14 cellular contexts compared by ENCODE assay signal in genomic region chr17:45128331-45128730, GRCh38. TPM values are rescaled to one million over a fixed set of nuclear protein-coding genes. Genes with fewer than 3 reads are reported as not detected.
DNase-seq lines count a peak whose midpoint lies in the region; FAIRE-seq and TF ChIP-seq lines count a peak whose summit lies in the region.
"Had no signal": no experiment of that assay in that cellular context is flagged by ENCODE, and none has a peak within 500 bp of the region (broad histone marks: within the 10 kb centered on the region; RNA-seq: fewer than 3 reads in every experiment).

No MANE protein-coding gene starts in this region.

- H3K4me1 ChIP-seq in NT2/D1 (ENCODE audit: insufficient read depth, insufficient read length) (peaks cover 49% of the 10 kb centered on the region), mesendoderm (ENCODE audit: control insufficient read depth, low read depth, low read length) (peaks cover 3% of the 10 kb centered on the region)

- H3K56ac ChIP-seq in mesendoderm (ENCODE audit: low read length), result peak overlapping the region; percentile 42

- no peak for DNase-seq in NT2/D1 (ENCODE audit: low read depth, low spot score)
- no peak for DNase-seq in coronary artery (ENCODE audit: low spot score)
- DNase-seq in mesendoderm, result no peak
- no peak for DNase-seq in NCI-H1930 (lab: John Stamatoyannopoulos, UW)
- no peak for DNase-seq in SK-N-DZ (ENCODE audit: low spot score)
- DNase-seq in GM03348 (ENCODE audit: low spot score), result no peak
- no peak for DNase-seq in HTR-8/SVneo (ENCODE audit: insufficient read length, low spot score)
- DNase-seq: activated CD8-positive, alpha-beta memory T cell treated with anti-CD3 and anti-CD28 coated beads, Interleukin-2, amount 10 ng/mL, durations not matched to agents 7 days and 5 days; effector CD8-positive, alpha-beta T cell; midbrain; OCI-M1; spleen had no signal

- no peak overlapping the region for H3K4me3 ChIP-seq in NT2/D1 (ENCODE audit: insufficient read length, low read depth)
- H3K4me3 ChIP-seq in coronary artery, result peak overlapping the region; percentile 55
- H3K4me3 ChIP-seq in mesendoderm (ENCODE audit: low read length), result no peak overlapping the region
- H3K4me3 ChIP-seq: spleen had no signal

- no peak overlapping the region for H3K4me2 ChIP-seq in mesendoderm (ENCODE audit: low read length)

- no peak overlapping the region for H3K4ac ChIP-seq in mesendoderm (ENCODE audit: low read depth, low read length)

- no peak overlapping the region for H2AK5ac ChIP-seq in mesendoderm (ENCODE audit: low read length)

- H3K18ac ChIP-seq in mesendoderm (ENCODE audit: low read length), result no peak overlapping the region

- no peaks in the 10 kb centered on the region for H3K27me3 ChIP-seq in NT2/D1 (ENCODE audit: insufficient read depth, insufficient read length)
- no peaks in the 10 kb centered on the region for H3K27me3 ChIP-seq in mesendoderm (ENCODE audit: insufficient read depth, low read length, poor library complexity)
- H3K27me3 ChIP-seq: spleen had no signal

- no peak for FAIRE-seq in HTR-8/SVneo (lab: Jason Lieb, UNC)
- FAIRE-seq: GM18507 had no signal

- no peaks in the 10 kb centered on the region for H3K79me2 ChIP-seq in mesendoderm (ENCODE audit: control insufficient read depth, insufficient read depth, low read length)

- H3K27ac ChIP-seq in coronary artery (peak overlapping the region; percentile 88 to 92), mesendoderm (ENCODE audit: low read depth, low read length) (no peak overlapping the region), temporal lobe (ENCODE audit: low read depth, low read length) (peak overlapping the region; percentile 30)

- TF ChIP-seq CTCF in coronary artery (IDR thresholded peaks at IDR 0.05), result no peak

- H2BK5ac ChIP-seq in mesendoderm (ENCODE audit: low read length), result no peak overlapping the region

- H3K23ac ChIP-seq in mesendoderm (ENCODE audit: low read length), result no peak overlapping the region

- no peak overlapping the region for H4K8ac ChIP-seq in mesendoderm (ENCODE audit: low read depth, low read length)

- H4K5ac ChIP-seq in mesendoderm (ENCODE audit: low read length), result no peak overlapping the region

- no CpG with 5 or more reads among the region's 5 CpGs for WGBS in mesendoderm (ENCODE audit: extremely low coverage, insufficient coverage, low lambda C conversion rate)

- no peaks in the 10 kb centered on the region for H3K79me1 ChIP-seq in mesendoderm (ENCODE audit: low read length)

- H3K9ac ChIP-seq in NT2/D1 (ENCODE audit: insufficient read length, low read depth) (peak overlapping the region; percentile 50), mesendoderm (ENCODE audit: low read length) (no peak overlapping the region)

- no peaks in the 10 kb centered on the region; the same call in 1 of the 2 replicates for H3K9me3 ChIP-seq in NT2/D1 (ENCODE audit: insufficient read depth, low read length)
- H3K9me3 ChIP-seq: spleen had no signal

- H2BK120ac ChIP-seq in mesendoderm (ENCODE audit: low read depth, low read length), result no peak overlapping the region

- no peak overlapping the region for H2BK15ac ChIP-seq in mesendoderm (replicated peaks; ENCODE audit: low read depth)

- peaks cover 22% of the 10 kb centered on the region for H3K36me3 ChIP-seq in NT2/D1 (ENCODE audit: insufficient read depth, insufficient read length, low read length)
- H3K36me3 ChIP-seq in mesendoderm (ENCODE audit: control insufficient read depth, insufficient read depth, low read length), result no peaks in the 10 kb centered on the region
- H3K36me3 ChIP-seq: spleen had no signal

RNA-seq across cellular contexts. Expression of gene PLCD3, which starts 4.0 kb away (rescaled TPM):
- 14.9 TPM for polyA plus RNA-seq in mesendoderm (2013, experiment 1 of 2)
- polyA plus RNA-seq in mesendoderm (2013, experiment 2 of 2), result 14.1 TPM
- total RNA-seq in temporal lobe, result 3.9 TPM
- polyA plus RNA-seq in SK-N-DZ (2014; cell fraction: cytosol; rRNA removed), result 14.7 and 16.2 TPM in 2 replicates
- polyA plus RNA-seq in SK-N-DZ (2014; cell fraction: nucleus; rRNA removed), result 17.1 and 17.3 TPM in 2 replicates

RNA-seq across cellular contexts. Expression of gene ACBD4, which starts 7.2 kb away (rescaled TPM):
- polyA plus RNA-seq in mesendoderm (2013, experiment 1 of 2), result 1.4 TPM
- polyA plus RNA-seq in mesendoderm (2013, experiment 2 of 2), result 1.3 TPM
- 4.2 TPM for total RNA-seq in temporal lobe
- 6.4 TPM in 2 replicates for polyA plus RNA-seq in SK-N-DZ (2014; cell fraction: cytosol; rRNA removed)
- polyA plus RNA-seq in SK-N-DZ (2014; cell fraction: nucleus; rRNA removed), result 21.1 and 23.7 TPM in 2 replicates

RNA-seq across cellular contexts. Expression of gene HEXIM1, which starts 19.9 kb away (rescaled TPM):
- polyA plus RNA-seq in mesendoderm (2013, experiment 1 of 2), result 20.9 TPM
- 20.6 TPM for polyA plus RNA-seq in mesendoderm (2013, experiment 2 of 2)
- total RNA-seq in temporal lobe, result 8.1 TPM
- 1.4 TPM in 2 replicates for polyA plus RNA-seq in SK-N-DZ (2014; cell fraction: cytosol; rRNA removed)
- 0.97 and 2.7 TPM in 2 replicates for polyA plus RNA-seq in SK-N-DZ (2014; cell fraction: nucleus; rRNA removed)

RNA-seq across cellular contexts. Expression of gene HEXIM2, which starts 33.3 kb away (rescaled TPM):
- polyA plus RNA-seq in mesendoderm (2013, experiment 1 of 2), result 3.4 TPM
- polyA plus RNA-seq in mesendoderm (2013, experiment 2 of 2), result 3.0 TPM
- total RNA-seq in temporal lobe, result 8.4 TPM
- polyA plus RNA-seq in SK-N-DZ (2014; cell fraction: cytosol; rRNA removed), result 9.7 and 10.2 TPM in 2 replicates
- 7.2 and 8.5 TPM in 2 replicates for polyA plus RNA-seq in SK-N-DZ (2014; cell fraction: nucleus; rRNA removed)
